Comparison of ENCODE assay signal across 24 cellular contexts in the genomic region with DNA sequence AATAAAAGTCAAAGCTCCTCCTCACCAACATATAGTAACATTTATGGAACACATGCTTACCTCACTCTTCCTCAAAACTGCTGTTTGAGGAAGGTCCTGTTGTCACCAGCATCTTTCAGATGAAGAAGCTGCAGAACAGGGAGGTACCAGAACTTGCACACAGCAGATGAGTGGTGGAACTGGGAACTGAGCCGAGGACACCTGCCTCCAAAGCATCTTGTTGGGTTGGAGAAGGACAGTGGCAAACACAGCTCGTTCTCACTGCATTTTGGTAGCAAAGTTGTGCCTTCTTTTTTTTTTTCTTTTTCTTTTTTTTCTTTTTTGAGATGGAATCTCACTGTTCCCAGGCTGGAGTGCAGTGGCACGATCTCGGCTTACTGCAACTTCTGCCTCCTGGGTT.
"Had no signal": no experiment of that assay in that cellular context is flagged by ENCODE, and none has a peak within 500 bp of the region (broad histone marks: within the 10 kb centered on the region; RNA-seq: fewer than 3 reads in every experiment).

No MANE protein-coding gene starts in this region.

- H3K79me2 ChIP-seq: hepatocyte had no signal

- H3K36me3 ChIP-seq: heart right ventricle, left lung, lower lobe of right lung, ovary, right atrium auricular region, right lobe of liver, tibial nerve, upper lobe of left lung had no signal

- H2AFZ ChIP-seq: hepatocyte had no signal

- H3K9me3 ChIP-seq: heart right ventricle, left lung, lower lobe of right lung, mucosa of descending colon, ovary, right atrium auricular region, right lobe of liver, tibial nerve, upper lobe of left lung had no signal

- H3K4me2 ChIP-seq: hepatocyte, smooth muscle cell had no signal

- H3K4me3 ChIP-seq: heart right ventricle, hepatocyte, left lung, lower lobe of right lung, mucosa of descending colon, ovary, right atrium auricular region, right lobe of liver, smooth muscle cell, tibial nerve, upper lobe of left lung had no signal

- H3K27ac ChIP-seq: heart right ventricle, hepatocyte, left lung, lower lobe of right lung, ovary, right atrium auricular region, right lobe of liver, tibial nerve, upper lobe of left lung had no signal

- DNase-seq: heart right ventricle; islet precursor cell; kidney glomerular epithelial cell; left colon; left lung; lower lobe of right lung; mammary epithelial cell; mesenchymal stem cell; mucosa of descending colon; naive thymus-derived CD4-positive, alpha-beta T cell; ovary; right lobe of liver; stimulated activated CD4-positive, alpha-beta T cell treated with anti-CD3 and anti-CD28 coated beads, Interleukin-1b, Interleukin-23, amount 100 ng/mL, for 48 hours; stimulated activated CD4-positive, alpha-beta T cell treated with anti-CD3 and anti-CD28 coated beads, Interleukin-2, amount 100 ng/mL, for 48 hours; stimulated activated CD4-positive, alpha-beta T cell treated with anti-CD3 and anti-CD28 coated beads, Interleukin-4, amount 100 ng/mL, for 4 hours; stimulated activated CD8-positive, alpha-beta memory T cell treated with anti-CD3 and anti-CD28 coated beads, Interleukin-4, amount 100 ng/mL, for 48 hours; stimulated activated naive CD4-positive, alpha-beta T cell treated with Interleukin-2 at 50 U/mL for 16 hours; stimulated activated naive CD8-positive, alpha-beta T cell treated with anti-CD3 and anti-CD28 coated beads, Interleukin-15, amount 100 ng/mL, for 72 hours; substantia nigra; upper lobe of left lung had no signal

- H3K27me3 ChIP-seq: heart right ventricle, hepatocyte, left lung, ovary, right atrium auricular region, right lobe of liver, tibial nerve, upper lobe of left lung had no signal
